3 cellular contexts compared by ENCODE assay signal in the genomic region with DNA sequence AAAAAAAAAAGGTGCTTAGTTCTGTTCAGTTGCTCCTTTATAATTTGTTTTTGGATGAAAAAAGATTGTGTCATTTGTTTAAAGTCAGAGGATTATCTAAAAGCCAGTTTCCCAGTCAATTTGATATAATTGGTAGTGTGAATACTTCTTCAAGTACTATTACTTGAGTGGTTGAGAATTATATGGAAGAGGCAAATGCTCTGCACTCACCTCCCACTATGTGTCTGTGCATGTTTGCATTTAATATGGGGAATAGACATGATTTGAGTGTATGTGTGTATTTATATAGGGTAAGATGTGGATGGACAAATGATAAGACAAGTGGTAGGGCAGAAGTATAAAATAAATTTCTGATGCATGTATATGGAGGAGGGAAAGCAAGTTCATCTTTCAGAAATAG.
TF ChIP-seq lines count a peak whose summit lies in the region.

No MANE protein-coding gene starts in this region.

TF ChIP-seq in IMR-90, 13 proteins besides CTCF, POLR2A, EP300 and RAD21:
- no peak for TF ChIP-seq MAZ (IDR thresholded peaks at IDR 0.05; ENCODE audit: borderline replicate concordance, low read depth, low read length)
- TF ChIP-seq NFE2L2 (IDR thresholded peaks at IDR 0.05; ENCODE audit: low read depth, low read length): no peak
- TF ChIP-seq BHLHE40 (IDR thresholded peaks at IDR 0.05; ENCODE audit: low read depth, low read length): no peak
- no peak for TF ChIP-seq RCOR1 (IDR thresholded peaks at IDR 0.05; ENCODE audit: insufficient replicate concordance, low read length)
- no peak for TF ChIP-seq RFX5 (IDR thresholded peaks at IDR 0.05; ENCODE audit: low read depth, low read length)
- TF ChIP-seq CHD1 (IDR thresholded peaks at IDR 0.05; ENCODE audit: low read depth, low read length): no peak
- no peak for TF ChIP-seq CEBPB (IDR thresholded peaks at IDR 0.05; ENCODE audit: low read depth, low read length)

TF ChIP-seq in endothelial cell of umbilical vein, 7 proteins besides CTCF, POLR2A, EP300 and RAD21:
- TF ChIP-seq MAX (IDR thresholded peaks at IDR 0.05; ENCODE audit: insufficient read depth, insufficient read length): no peak
- no peak for TF ChIP-seq POLR2AphosphoS5 (IDR thresholded peaks at IDR 0.05; ENCODE audit: insufficient read depth, low read depth, low read length)
- TF ChIP-seq JUN (IDR thresholded peaks at IDR 0.05; ENCODE audit: borderline replicate concordance, insufficient read depth, insufficient read length, low read depth): no peak
- TF ChIP-seq FOS (IDR thresholded peaks at IDR 0.05; ENCODE audit: borderline replicate concordance, insufficient read depth, low read length): no peak
- TF ChIP-seq EZH2 (IDR thresholded peaks at IDR 0.05; ENCODE audit: borderline replicate concordance, low read depth, low read length, severe bottlenecking): no peak
- TF ChIP-seq GATA2 (IDR thresholded peaks at IDR 0.05; ENCODE audit: insufficient read depth, insufficient read length, low read depth, low read length): no peak
- TF ChIP-seq MYC (IDR thresholded peaks at IDR 0.05; ENCODE audit: low read depth, low read length): no peak

TF ChIP-seq in SK-N-SH treated with all-trans-retinoic acid at 6 μM for 48 hours, 23 proteins besides CTCF, POLR2A, EP300 and RAD21:
- TF ChIP-seq PATZ1 (CRISPR knock-in tag; IDR thresholded peaks at IDR 0.05; ENCODE audit: borderline replicate concordance) (no peak), ZNF70 (CRISPR knock-in tag; IDR thresholded peaks at IDR 0.05) (no peak), SNAI2 (CRISPR knock-in tag; IDR thresholded peaks at IDR 0.05) (no peak), GLIS3 (CRISPR knock-in tag; IDR thresholded peaks at IDR 0.05) (no peak), PPARA (CRISPR knock-in tag; IDR thresholded peaks at IDR 0.05; ENCODE audit: borderline replicate concordance) (no peak), TCF4 (CRISPR knock-in tag; IDR thresholded peaks at IDR 0.05; ENCODE audit: borderline replicate concordance) (no peak), TOX (CRISPR knock-in tag; IDR thresholded peaks at IDR 0.05; ENCODE audit: borderline replicate concordance) (no peak), RARB (CRISPR knock-in tag; IDR thresholded peaks at IDR 0.05) (no peak), POU6F1 (CRISPR knock-in tag; IDR thresholded peaks at IDR 0.05; ENCODE audit: borderline replicate concordance, low read depth) (no peak), ISL1 (CRISPR knock-in tag; IDR thresholded peaks at IDR 0.05) (no peak), ZFP30 (CRISPR knock-in tag; IDR thresholded peaks at IDR 0.05) (no peak), ZNF565 (CRISPR knock-in tag; conservative IDR thresholded peaks at IDR 0.05; ENCODE audit: low read depth) (no peak), CSDC2 (CRISPR knock-in tag; IDR thresholded peaks at IDR 0.05) (no peak), ESRRG (CRISPR knock-in tag; IDR thresholded peaks at IDR 0.05) (no peak), ZC3H10 (CRISPR knock-in tag; IDR thresholded peaks at IDR 0.05) (no peak), BACH2 (CRISPR knock-in tag; IDR thresholded peaks at IDR 0.05; ENCODE audit: borderline replicate concordance) (no peak), CREB5 (CRISPR knock-in tag; IDR thresholded peaks at IDR 0.05; ENCODE audit: low read depth) (no peak)
- TF ChIP-seq, protein P1, sequence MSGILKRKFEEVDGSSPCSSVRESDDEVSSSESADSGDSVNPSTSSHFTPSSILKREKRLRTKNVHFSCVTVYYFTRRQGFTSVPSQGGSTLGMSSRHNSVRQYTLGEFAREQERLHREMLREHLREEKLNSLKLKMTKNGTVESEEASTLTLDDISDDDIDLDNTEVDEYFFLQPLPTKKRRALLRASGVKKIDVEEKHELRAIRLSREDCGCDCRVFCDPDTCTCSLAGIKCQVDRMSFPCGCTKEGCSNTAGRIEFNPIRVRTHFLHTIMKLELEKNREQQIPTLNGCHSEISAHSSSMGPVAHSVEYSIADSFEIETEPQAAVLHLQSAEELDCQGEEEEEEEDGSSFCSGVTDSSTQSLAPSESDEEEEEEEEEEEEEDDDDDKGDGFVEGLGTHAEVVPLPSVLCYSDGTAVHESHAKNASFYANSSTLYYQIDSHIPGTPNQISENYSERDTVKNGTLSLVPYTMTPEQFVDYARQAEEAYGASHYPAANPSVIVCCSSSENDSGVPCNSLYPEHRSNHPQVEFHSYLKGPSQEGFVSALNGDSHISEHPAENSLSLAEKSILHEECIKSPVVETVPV (CRISPR knock-in tag; IDR thresholded peaks at IDR 0.05): no peak
- TF ChIP-seq, protein P2, sequence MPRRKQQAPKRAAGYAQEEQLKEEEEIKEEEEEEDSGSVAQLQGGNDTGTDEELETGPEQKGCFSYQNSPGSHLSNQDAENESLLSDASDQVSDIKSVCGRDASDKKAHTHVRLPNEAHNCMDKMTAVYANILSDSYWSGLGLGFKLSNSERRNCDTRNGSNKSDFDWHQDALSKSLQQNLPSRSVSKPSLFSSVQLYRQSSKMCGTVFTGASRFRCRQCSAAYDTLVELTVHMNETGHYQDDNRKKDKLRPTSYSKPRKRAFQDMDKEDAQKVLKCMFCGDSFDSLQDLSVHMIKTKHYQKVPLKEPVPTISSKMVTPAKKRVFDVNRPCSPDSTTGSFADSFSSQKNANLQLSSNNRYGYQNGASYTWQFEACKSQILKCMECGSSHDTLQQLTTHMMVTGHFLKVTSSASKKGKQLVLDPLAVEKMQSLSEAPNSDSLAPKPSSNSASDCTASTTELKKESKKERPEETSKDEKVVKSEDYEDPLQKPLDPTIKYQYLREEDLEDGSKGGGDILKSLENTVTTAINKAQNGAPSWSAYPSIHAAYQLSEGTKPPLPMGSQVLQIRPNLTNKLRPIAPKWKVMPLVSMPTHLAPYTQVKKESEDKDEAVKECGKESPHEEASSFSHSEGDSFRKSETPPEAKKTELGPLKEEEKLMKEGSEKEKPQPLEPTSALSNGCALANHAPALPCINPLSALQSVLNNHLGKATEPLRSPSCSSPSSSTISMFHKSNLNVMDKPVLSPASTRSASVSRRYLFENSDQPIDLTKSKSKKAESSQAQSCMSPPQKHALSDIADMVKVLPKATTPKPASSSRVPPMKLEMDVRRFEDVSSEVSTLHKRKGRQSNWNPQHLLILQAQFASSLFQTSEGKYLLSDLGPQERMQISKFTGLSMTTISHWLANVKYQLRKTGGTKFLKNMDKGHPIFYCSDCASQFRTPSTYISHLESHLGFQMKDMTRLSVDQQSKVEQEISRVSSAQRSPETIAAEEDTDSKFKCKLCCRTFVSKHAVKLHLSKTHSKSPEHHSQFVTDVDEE (CRISPR knock-in tag; IDR thresholded peaks at IDR 0.05): no peak
